In genomic region chr2:197455428-197455827, GRCh38 we compare ENCODE assay signal across 15 cellular contexts. TPM values are rescaled to one million over a fixed set of nuclear protein-coding genes. Genes with fewer than 3 reads are reported as not detected.
A peak's percentile ranks its signal among the peaks of the same experiment; 100 is the strongest.
DNase-seq lines count a peak whose midpoint lies in the region; ATAC-seq, FAIRE-seq and TF ChIP-seq lines count a peak whose summit lies in the region.
"Had no signal": no experiment of that assay in that cellular context is flagged by ENCODE, and none has a peak within 500 bp of the region (broad histone marks: within the 10 kb centered on the region; RNA-seq: fewer than 3 reads in every experiment).

No MANE protein-coding gene starts in this region.

- H3K9ac ChIP-seq in HepG2 (ENCODE audit: insufficient read depth, low read depth, low read length): peak overlapping the region; percentile 98; the same call in 1 of the 2 replicates

- no TSS peak for BruUV-seq in HepG2 (replicated peaks; lab: Mats Ljungman, UMichigan)

- H3K79me2 ChIP-seq in HepG2 (ENCODE audit: insufficient read depth, low read length): peaks cover 64% of the 10 kb centered on the region

- H4K20me1 ChIP-seq in HepG2 (ENCODE audit: insufficient read depth, low read length): no peaks in the 10 kb centered on the region; the same call in 1 of the 2 replicates

- intact Hi-C loops in activated T-helper 1 cell treated with anti-CD3 and anti-CD28 coated beads, Interleukin-12 subunit alpha, Interleukin-12 subunit beta, Interleukin-2, Interleukin-4 antibody, amounts not matched to agents 30 ng/mL and 10 ng/mL and 1 ng/mL, durations not matched to agents 14 hours and 24 hours and 36 hours (cut with micrococcal nuclease): loop anchor here (2.0 kb wide), 1 partner anchor 323 kb away; no protein-coding TSS in a partner anchor
- intact Hi-C loops in HepG2 (cut with micrococcal nuclease; ENCODE audit: unreplicated experiment): no loop called here
- intact Hi-C loops in stomach (cut with DNase I; ENCODE audit: low total_unique reads): no loop called here
- intact Hi-C loops in Right ventricle myocardium superior (cut with DNase I): no loop called here

- TF ChIP-seq RAD21 in HepG2 (CRISPR knock-in tag; IDR thresholded peaks at IDR 0.05): no peak

- no peaks in the 10 kb centered on the region for H3K9me3 ChIP-seq in HepG2 (ENCODE audit: low read length)
- no peaks in the 10 kb centered on the region for H3K9me3 ChIP-seq in stomach
- H3K9me3 ChIP-seq: left ventricle myocardium inferior had no signal

- POLR2A ChIA-PET in HepG2 (lab: Yijun Ruan, JAX): interaction anchor here (0.6 to 8.2 kb wide), 4 partner anchors 17 to 45 kb away, joined by 3 to 306 read pairs (median 140); partner anchors contain the start of genes HSPD1, HSPE1 and SF3B1

- DNase-seq in activated naive CD4-positive, alpha-beta T cell treated with anti-CD3 and anti-CD28 coated beads, Interleukin-2, amount 50 U/mL, for 16 hours: no peak
- DNase-seq in activated T-helper 1 cell treated with anti-CD3 and anti-CD28 coated beads, Interleukin-12 subunit alpha, Interleukin-12 subunit beta, Interleukin-2, Interleukin-4 antibody, amounts not matched to agents 30 ng/mL and 10 ng/mL and 1 ng/mL, durations not matched to agents 14 hours and 24 hours and 36 hours (ENCODE audit: low spot score): no peak
- DNase-seq in HepG2 (ENCODE audit: low spot score) (no peak), stomach (no peak), GM19239 (ENCODE audit: insufficient read length, low spot score) (no peak), NCI-H1092 (lab: John Stamatoyannopoulos, UW) (no peak), Right ventricle myocardium superior (no peak)
- DNase-seq: left ventricle myocardium inferior, NCI-H146, NCI-H526 treated with DMSO at 0.1 percent for 48 hours had no signal

- H2AFZ ChIP-seq in HepG2 (ENCODE audit: low read length): no peak overlapping the region

- H3K27ac ChIP-seq in HepG2 (ENCODE audit: extremely low read length, insufficient read depth, low read length) (peak overlapping the region; percentile 97), stomach (no peak overlapping the region)
- H3K27ac ChIP-seq: left ventricle myocardium inferior had no signal

- peaks cover 9% of the 10 kb centered on the region for H3K36me3 Mint-ChIP-seq in activated naive CD4-positive, alpha-beta T cell treated with anti-CD3 and anti-CD28 coated beads, Interleukin-2, amount 50 U/mL, for 24 hours
- H3K36me3 Mint-ChIP-seq in activated T-helper 1 cell treated with anti-CD3 and anti-CD28 coated beads, Interleukin-12 subunit alpha, Interleukin-12 subunit beta, Interleukin-2, Interleukin-4 antibody, amounts not matched to agents 30 ng/mL and 10 ng/mL and 1 ng/mL, durations not matched to agents 14 hours and 24 hours and 36 hours (ENCODE audit: low read depth): peaks cover 14% of the 10 kb centered on the region

- H3K4me3 Mint-ChIP-seq in activated naive CD4-positive, alpha-beta T cell treated with anti-CD3 and anti-CD28 coated beads, Interleukin-2, amount 50 U/mL, for 24 hours: peak overlapping the region; percentile 15
- H3K4me3 Mint-ChIP-seq in activated T-helper 1 cell treated with anti-CD3 and anti-CD28 coated beads, Interleukin-12 subunit alpha, Interleukin-12 subunit beta, Interleukin-2, Interleukin-4 antibody, amounts not matched to agents 30 ng/mL and 10 ng/mL and 1 ng/mL, durations not matched to agents 14 hours and 24 hours and 36 hours: peak overlapping the region; percentile 45

- H3K4me2 ChIP-seq in HepG2 (ENCODE audit: low read depth, low read length): peak overlapping the region; percentile 93

- CTCF ChIA-PET in HepG2 (lab: Yijun Ruan, JAX; ENCODE audit: low intra/inter-chr PET ratio, low total read pairs): no interaction called here

- no peak overlapping the region for H3K27ac Mint-ChIP-seq in activated naive CD4-positive, alpha-beta T cell treated with anti-CD3 and anti-CD28 coated beads, Interleukin-2, amount 50 U/mL, for 24 hours
- H3K27ac Mint-ChIP-seq in activated T-helper 1 cell treated with anti-CD3 and anti-CD28 coated beads, Interleukin-12 subunit alpha, Interleukin-12 subunit beta, Interleukin-2, Interleukin-4 antibody, amounts not matched to agents 30 ng/mL and 10 ng/mL and 1 ng/mL, durations not matched to agents 14 hours and 24 hours and 36 hours: no peak overlapping the region

- FAIRE-seq in HepG2 (lab: Jason Lieb, UNC) (no peak), GM19239 (lab: Jason Lieb, UNC) (no peak)
- FAIRE-seq: bronchial epithelial cell, HTR-8/SVneo had no signal

- peak overlapping the region in 2 of 3 experiments; percentile 95 to 96; a peak in 2 of 6 replicates for H3K4me3 ChIP-seq in HepG2 (replicated peaks in 1 of 3; ENCODE audit: insufficient read depth in 1 of 3, low read depth in 2 of 3, low read length in 3 of 3)
- peak overlapping the region in 1 of 4 donors; percentile 62 for H3K4me3 ChIP-seq in stomach

- 92% methylated on average over 1 of the region's 1 CpG for WGBS in HepG2 (ENCODE audit: low lambda C conversion rate)
- 70 to 100% (median 96%) methylated on average over 1 of the region's 1 CpG for WGBS in stomach, 5 donors

- ATAC-seq in HepG2: no peak
- no peak for ATAC-seq in Right ventricle myocardium superior (ENCODE audit: poor library complexity)
- ATAC-seq: HCT116, Right ventricle myocardium inferior had no signal

- in situ Hi-C loops in HepG2 (cut with HindIII; ENCODE audit: extremely low pct_ligation_motif_present, low pct_unique_long_range_greater_than_20kb): no loop called here

- H3K27me3 Mint-ChIP-seq in activated naive CD4-positive, alpha-beta T cell treated with anti-CD3 and anti-CD28 coated beads, Interleukin-2, amount 50 U/mL, for 24 hours: no peaks in the 10 kb centered on the region
- no peaks in the 10 kb centered on the region for H3K27me3 Mint-ChIP-seq in activated T-helper 1 cell treated with anti-CD3 and anti-CD28 coated beads, Interleukin-12 subunit alpha, Interleukin-12 subunit beta, Interleukin-2, Interleukin-4 antibody, amounts not matched to agents 30 ng/mL and 10 ng/mL and 1 ng/mL, durations not matched to agents 14 hours and 24 hours and 36 hours (ENCODE audit: insufficient read depth)

- TF ChIP-seq EP300 in HepG2 (IDR thresholded peaks at IDR 0.05; ENCODE audit: low read depth in 2 of 2, low read length in 2 of 2): no peak
- no peak for TF ChIP-seq EP300 in HepG2 (CRISPR knock-in tag; IDR thresholded peaks at IDR 0.05; ENCODE audit: borderline replicate concordance)
- no peak for TF ChIP-seq EP300 in stomach (IDR thresholded peaks at IDR 0.05)

- H3K36me3 ChIP-seq in HepG2 (replicated peaks in 1 of 2; ENCODE audit: control insufficient read depth in 1 of 2, insufficient read depth in 2 of 2, low read length in 2 of 2): peaks cover 0 to 16% of the 10 kb centered on the region in 2 experiments; a peak in 3 of 5 replicates
- H3K36me3 ChIP-seq in stomach: peaks cover 6 to 11% (median 7%) of the 10 kb centered on the region in 4 donors

- no peaks in the 10 kb centered on the region for H3K9me3 Mint-ChIP-seq in activated naive CD4-positive, alpha-beta T cell treated with anti-CD3 and anti-CD28 coated beads, Interleukin-2, amount 50 U/mL, for 24 hours
- no peaks in the 10 kb centered on the region for H3K9me3 Mint-ChIP-seq in activated T-helper 1 cell treated with anti-CD3 and anti-CD28 coated beads, Interleukin-12 subunit alpha, Interleukin-12 subunit beta, Interleukin-2, Interleukin-4 antibody, amounts not matched to agents 30 ng/mL and 10 ng/mL and 1 ng/mL, durations not matched to agents 14 hours and 24 hours and 36 hours

- H3K4me1 Mint-ChIP-seq in activated naive CD4-positive, alpha-beta T cell treated with anti-CD3 and anti-CD28 coated beads, Interleukin-2, amount 50 U/mL, for 24 hours: peaks cover 63% of the 10 kb centered on the region
- H3K4me1 Mint-ChIP-seq in activated T-helper 1 cell treated with anti-CD3 and anti-CD28 coated beads, Interleukin-12 subunit alpha, Interleukin-12 subunit beta, Interleukin-2, Interleukin-4 antibody, amounts not matched to agents 30 ng/mL and 10 ng/mL and 1 ng/mL, durations not matched to agents 14 hours and 24 hours and 36 hours (ENCODE audit: low read depth): peaks cover 42% of the 10 kb centered on the region

- H3K4me1 ChIP-seq in HepG2 (ENCODE audit: insufficient read depth, low read length) (peaks cover 36% of the 10 kb centered on the region), stomach (peaks cover 17 to 65% (median 44%) of the 10 kb centered on the region in 4 donors)

- TF ChIP-seq POLR2A in HepG2 (IDR thresholded peaks at IDR 0.05; ENCODE audit: insufficient read depth in 1 of 2, low read depth in 2 of 2, low read length in 2 of 2) (no peak; a peak in 1 of 4 replicates), stomach (IDR thresholded peaks at IDR 0.05) (no peak)

- no peak for TF ChIP-seq CTCF in HepG2 (CRISPR knock-in tag; IDR thresholded peaks at IDR 0.05)
- TF ChIP-seq CTCF in stomach (IDR thresholded peaks at IDR 0.05): no peak

- H3K27me3 ChIP-seq in HepG2 (ENCODE audit: control insufficient read depth in 1 of 2, insufficient read depth in 2 of 2, low read length in 2 of 2): no peaks in the 10 kb centered on the region; a peak in 1 of 5 replicates
- no peaks in the 10 kb centered on the region for H3K27me3 ChIP-seq in stomach

RNA-seq across cellular contexts. Expression of gene COQ10B, which starts 2.1 kb away (rescaled TPM):
- total RNA-seq in activated T-helper 1 cell treated with anti-CD3 and anti-CD28 coated beads, Interleukin-12 subunit alpha, Interleukin-12 subunit beta, Interleukin-2, Interleukin-4 antibody, amounts not matched to agents 30 ng/mL and 10 ng/mL and 1 ng/mL, durations not matched to agents 14 hours and 24 hours and 36 hours: 26.9 and 28.8 TPM in 2 replicates
- 34.9 and 41.8 TPM in 2 replicates for total RNA-seq in HepG2 (2016; rRNA removed; fragmentation: Illumina TruSeq; extraction: Trizol)
- 13.9 and 15.1 TPM in 2 replicates for total RNA-seq in HepG2 (2016; cell fraction: cytosol; rRNA removed; fragmentation: Illumina TruSeq; extraction: Trizol; ENCODE audit: low read depth)
- total RNA-seq in HepG2 (2016; cell fraction: insoluble cytoplasmic fraction; rRNA removed; fragmentation: Illumina TruSeq; extraction: Trizol): 36.3 and 46.6 TPM in 2 replicates
- total RNA-seq in HepG2 (2016; cell fraction: membrane; rRNA removed; fragmentation: Illumina TruSeq; extraction: Trizol): 27.0 and 28.4 TPM in 2 replicates
- total RNA-seq in HepG2 (2016; cell fraction: nucleus; rRNA removed; fragmentation: Illumina TruSeq; extraction: Trizol): 17.9 and 20.6 TPM in 2 replicates
- polyA plus RNA-seq in HepG2 (2011; rRNA removed): 4.2 and 4.6 TPM in 2 replicates
- polyA plus RNA-seq in HepG2 (2011; cell fraction: cytosol; rRNA removed): 2.2 and 4.2 TPM in 2 replicates
- 2.8 and 3.0 TPM in 2 replicates for polyA plus RNA-seq in HepG2 (2011; cell fraction: nucleus; rRNA removed)
- 15.3 and 22.1 TPM in 2 replicates for polyA plus RNA-seq in HepG2 (2012)
- 3.0 and 3.1 TPM in 2 replicates for polyA plus RNA-seq in HepG2 (2016; cell fraction: cytosol; fragmentation: Illumina TruSeq; extraction: Trizol; ENCODE audit: low read depth)
- 36.5 and 43.5 TPM in 2 replicates for polyA plus RNA-seq in HepG2 (2016; cell fraction: insoluble cytoplasmic fraction; fragmentation: Illumina TruSeq; extraction: Trizol; ENCODE audit: low read depth)
- polyA plus RNA-seq in HepG2 (2016; cell fraction: membrane; fragmentation: Illumina TruSeq; extraction: Trizol; ENCODE audit: low read depth): 6.5 and 8.6 TPM in 2 replicates
- 16.1 and 16.4 TPM in 2 replicates for polyA plus RNA-seq in HepG2 (2016; cell fraction: nucleus; fragmentation: Illumina TruSeq; extraction: Trizol; ENCODE audit: insufficient read depth, low read depth)
- polyA minus RNA-seq in HepG2 (2011; rRNA and poly(A)+ RNA removed; ENCODE audit: low replicate concordance): 2.2 and 8.1 TPM in 2 replicates
- polyA minus RNA-seq in HepG2 (2011; cell fraction: cytosol; rRNA and poly(A)+ RNA removed): 6.9 and 8.3 TPM in 2 replicates
- polyA minus RNA-seq in HepG2 (2011; cell fraction: nucleus; rRNA and poly(A)+ RNA removed): 25.2 and 29.4 TPM in 2 replicates
- 10 to 100 TPM in 3 of 5 donors, 1 to 10 TPM in 2; 2.9 to 47.7 (median 17.0) TPM for total RNA-seq in stomach
- 10 to 100 TPM; 11.0 to 30.1 (median 22.9) TPM for polyA plus RNA-seq in stomach
- 20.6 TPM for total RNA-seq in Right ventricle myocardium superior

RNA-seq across cellular contexts. Expression of gene SF3B1, which starts 20.6 kb away (rescaled TPM):
- 247 and 268 TPM in 2 replicates for total RNA-seq in activated T-helper 1 cell treated with anti-CD3 and anti-CD28 coated beads, Interleukin-12 subunit alpha, Interleukin-12 subunit beta, Interleukin-2, Interleukin-4 antibody, amounts not matched to agents 30 ng/mL and 10 ng/mL and 1 ng/mL, durations not matched to agents 14 hours and 24 hours and 36 hours
- total RNA-seq in HepG2 (2016; rRNA removed; fragmentation: Illumina TruSeq; extraction: Trizol) (387 and 499 TPM in 2 replicates), stomach (100 to 1,000 TPM; 154 to 520 (median 382) TPM), Right ventricle myocardium superior (117 TPM)
- 16.2 and 16.5 TPM in 2 replicates for total RNA-seq in HepG2 (2016; cell fraction: cytosol; rRNA removed; fragmentation: Illumina TruSeq; extraction: Trizol; ENCODE audit: low read depth)
- 367 and 489 TPM in 2 replicates for total RNA-seq in HepG2 (2016; cell fraction: insoluble cytoplasmic fraction; rRNA removed; fragmentation: Illumina TruSeq; extraction: Trizol)
- 49.3 and 53.4 TPM in 2 replicates for total RNA-seq in HepG2 (2016; cell fraction: membrane; rRNA removed; fragmentation: Illumina TruSeq; extraction: Trizol)
- total RNA-seq in HepG2 (2016; cell fraction: nucleus; rRNA removed; fragmentation: Illumina TruSeq; extraction: Trizol): 418 and 502 TPM in 2 replicates
- polyA plus RNA-seq in HepG2 (2011; rRNA removed) (677 and 750 TPM in 2 replicates), stomach (100 to 1,000 TPM in 1 of 3 donors, 10 to 100 TPM in 2; 47.4 to 201 (median 51.5) TPM)
- 115 and 183 TPM in 2 replicates for polyA plus RNA-seq in HepG2 (2011; cell fraction: cytosol; rRNA removed)
- 1,965 and 2,535 TPM in 2 replicates for polyA plus RNA-seq in HepG2 (2011; cell fraction: nucleus; rRNA removed)
- 375 and 468 TPM in 2 replicates for polyA plus RNA-seq in HepG2 (2012)
- polyA plus RNA-seq in HepG2 (2016; cell fraction: cytosol; fragmentation: Illumina TruSeq; extraction: Trizol; ENCODE audit: low read depth): 9.7 and 15.8 TPM in 2 replicates
- 424 and 448 TPM in 2 replicates for polyA plus RNA-seq in HepG2 (2016; cell fraction: insoluble cytoplasmic fraction; fragmentation: Illumina TruSeq; extraction: Trizol; ENCODE audit: low read depth)
- 27.7 and 44.3 TPM in 2 replicates for polyA plus RNA-seq in HepG2 (2016; cell fraction: membrane; fragmentation: Illumina TruSeq; extraction: Trizol; ENCODE audit: low read depth)
- 790 and 818 TPM in 2 replicates for polyA plus RNA-seq in HepG2 (2016; cell fraction: nucleus; fragmentation: Illumina TruSeq; extraction: Trizol; ENCODE audit: insufficient read depth, low read depth)
- 198 and 376 TPM in 2 replicates for polyA minus RNA-seq in HepG2 (2011; rRNA and poly(A)+ RNA removed; ENCODE audit: low replicate concordance)
- polyA minus RNA-seq in HepG2 (2011; cell fraction: cytosol; rRNA and poly(A)+ RNA removed): 123 TPM in 2 replicates
- 1,412 and 1,821 TPM in 2 replicates for polyA minus RNA-seq in HepG2 (2011; cell fraction: nucleus; rRNA and poly(A)+ RNA removed)

RNA-seq across cellular contexts. Expression of gene HSPD1, which starts 44.2 kb away (rescaled TPM):
- total RNA-seq in activated T-helper 1 cell treated with anti-CD3 and anti-CD28 coated beads, Interleukin-12 subunit alpha, Interleukin-12 subunit beta, Interleukin-2, Interleukin-4 antibody, amounts not matched to agents 30 ng/mL and 10 ng/mL and 1 ng/mL, durations not matched to agents 14 hours and 24 hours and 36 hours: 811 and 821 TPM in 2 replicates
- total RNA-seq in HepG2 (2016; rRNA removed; fragmentation: Illumina TruSeq; extraction: Trizol) (2,610 and 3,898 TPM in 2 replicates), stomach (100 to 1,000 TPM in 2 of 5 donors, 10 to 100 TPM in 3; 79.9 to 218 (median 98.2) TPM), Right ventricle myocardium superior (131 TPM)
- 294 and 363 TPM in 2 replicates for total RNA-seq in HepG2 (2016; cell fraction: cytosol; rRNA removed; fragmentation: Illumina TruSeq; extraction: Trizol; ENCODE audit: low read depth)
- 2,668 and 3,847 TPM in 2 replicates for total RNA-seq in HepG2 (2016; cell fraction: insoluble cytoplasmic fraction; rRNA removed; fragmentation: Illumina TruSeq; extraction: Trizol)
- 777 and 956 TPM in 2 replicates for total RNA-seq in HepG2 (2016; cell fraction: membrane; rRNA removed; fragmentation: Illumina TruSeq; extraction: Trizol)
- 1,442 and 1,577 TPM in 2 replicates for total RNA-seq in HepG2 (2016; cell fraction: nucleus; rRNA removed; fragmentation: Illumina TruSeq; extraction: Trizol)
- polyA plus RNA-seq in HepG2 (2011; rRNA removed) (541 and 685 TPM in 2 replicates), stomach (100 to 1,000 TPM; 143 to 174 (median 147) TPM)
- polyA plus RNA-seq in HepG2 (2011; cell fraction: cytosol; rRNA removed): 337 and 401 TPM in 2 replicates
- polyA plus RNA-seq in HepG2 (2011; cell fraction: nucleus; rRNA removed): 282 and 392 TPM in 2 replicates
- polyA plus RNA-seq in HepG2 (2012): 1,241 and 1,531 TPM in 2 replicates
- 214 and 254 TPM in 2 replicates for polyA plus RNA-seq in HepG2 (2016; cell fraction: cytosol; fragmentation: Illumina TruSeq; extraction: Trizol; ENCODE audit: low read depth)
- polyA plus RNA-seq in HepG2 (2016; cell fraction: insoluble cytoplasmic fraction; fragmentation: Illumina TruSeq; extraction: Trizol; ENCODE audit: low read depth): 3,105 and 3,208 TPM in 2 replicates
- polyA plus RNA-seq in HepG2 (2016; cell fraction: membrane; fragmentation: Illumina TruSeq; extraction: Trizol; ENCODE audit: low read depth): 499 and 587 TPM in 2 replicates
- polyA plus RNA-seq in HepG2 (2016; cell fraction: nucleus; fragmentation: Illumina TruSeq; extraction: Trizol; ENCODE audit: insufficient read depth, low read depth): 1,541 and 1,640 TPM in 2 replicates
- 396 and 646 TPM in 2 replicates for polyA minus RNA-seq in HepG2 (2011; rRNA and poly(A)+ RNA removed; ENCODE audit: low replicate concordance)
- polyA minus RNA-seq in HepG2 (2011; cell fraction: cytosol; rRNA and poly(A)+ RNA removed): 759 and 815 TPM in 2 replicates
- polyA minus RNA-seq in HepG2 (2011; cell fraction: nucleus; rRNA and poly(A)+ RNA removed): 956 and 1,197 TPM in 2 replicates

RNA-seq across cellular contexts. Expression of gene HSPE1, which starts 44.8 kb away (rescaled TPM):
- total RNA-seq in activated T-helper 1 cell treated with anti-CD3 and anti-CD28 coated beads, Interleukin-12 subunit alpha, Interleukin-12 subunit beta, Interleukin-2, Interleukin-4 antibody, amounts not matched to agents 30 ng/mL and 10 ng/mL and 1 ng/mL, durations not matched to agents 14 hours and 24 hours and 36 hours: 325 and 343 TPM in 2 replicates
- total RNA-seq in HepG2 (2016; rRNA removed; fragmentation: Illumina TruSeq; extraction: Trizol) (823 and 1,040 TPM in 2 replicates), stomach (100 to 1,000 TPM in 2 of 5 donors, 10 to 100 TPM in 3; 27.4 to 122 (median 74.0) TPM), Right ventricle myocardium superior (107 TPM)
- 289 and 312 TPM in 2 replicates for total RNA-seq in HepG2 (2016; cell fraction: cytosol; rRNA removed; fragmentation: Illumina TruSeq; extraction: Trizol; ENCODE audit: low read depth)
- 818 and 1,177 TPM in 2 replicates for total RNA-seq in HepG2 (2016; cell fraction: insoluble cytoplasmic fraction; rRNA removed; fragmentation: Illumina TruSeq; extraction: Trizol)
- total RNA-seq in HepG2 (2016; cell fraction: membrane; rRNA removed; fragmentation: Illumina TruSeq; extraction: Trizol): 277 and 288 TPM in 2 replicates
- 323 and 352 TPM in 2 replicates for total RNA-seq in HepG2 (2016; cell fraction: nucleus; rRNA removed; fragmentation: Illumina TruSeq; extraction: Trizol)
- polyA plus RNA-seq in HepG2 (2011; rRNA removed) (200 and 244 TPM in 2 replicates), stomach (100 to 1,000 TPM; 171 to 218 (median 214) TPM)
- 131 and 201 TPM in 2 replicates for polyA plus RNA-seq in HepG2 (2011; cell fraction: cytosol; rRNA removed)
- 67.1 and 99.6 TPM in 2 replicates for polyA plus RNA-seq in HepG2 (2011; cell fraction: nucleus; rRNA removed)
- polyA plus RNA-seq in HepG2 (2012): 555 and 769 TPM in 2 replicates
- polyA plus RNA-seq in HepG2 (2016; cell fraction: cytosol; fragmentation: Illumina TruSeq; extraction: Trizol; ENCODE audit: low read depth): 404 and 477 TPM in 2 replicates
- polyA plus RNA-seq in HepG2 (2016; cell fraction: insoluble cytoplasmic fraction; fragmentation: Illumina TruSeq; extraction: Trizol; ENCODE audit: low read depth): 1,596 and 2,077 TPM in 2 replicates
- 353 and 396 TPM in 2 replicates for polyA plus RNA-seq in HepG2 (2016; cell fraction: membrane; fragmentation: Illumina TruSeq; extraction: Trizol; ENCODE audit: low read depth)
- 750 and 786 TPM in 2 replicates for polyA plus RNA-seq in HepG2 (2016; cell fraction: nucleus; fragmentation: Illumina TruSeq; extraction: Trizol; ENCODE audit: insufficient read depth, low read depth)
- polyA minus RNA-seq in HepG2 (2011; rRNA and poly(A)+ RNA removed; ENCODE audit: low replicate concordance): 16.5 and 17.8 TPM in 2 replicates
- polyA minus RNA-seq in HepG2 (2011; cell fraction: cytosol; rRNA and poly(A)+ RNA removed): 49.8 and 52.9 TPM in 2 replicates
- 107 and 118 TPM in 2 replicates for polyA minus RNA-seq in HepG2 (2011; cell fraction: nucleus; rRNA and poly(A)+ RNA removed)
